In the genomic region with DNA sequence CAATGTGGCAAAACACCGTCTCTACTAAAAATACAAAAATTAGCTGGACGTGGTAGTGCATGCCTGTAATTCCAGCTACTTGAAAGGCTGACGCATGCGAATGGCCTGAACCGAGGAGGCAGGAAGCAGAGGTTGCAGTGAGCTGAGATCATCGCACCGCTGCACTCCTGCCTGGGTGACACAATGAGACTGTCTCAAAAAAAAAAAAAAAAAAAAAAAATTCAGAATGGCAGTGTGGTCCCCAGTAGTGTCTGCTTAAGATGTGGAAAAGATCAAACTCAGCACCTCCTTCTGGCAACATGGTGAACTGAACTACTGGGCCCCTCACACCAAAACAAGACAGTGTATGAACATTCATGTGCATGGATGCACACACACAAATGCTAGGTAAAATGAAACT, we compare ENCODE assay signal across 7 cellular contexts. TPM values are rescaled to one million over a fixed set of nuclear protein-coding genes. Genes with fewer than 3 reads are reported as not detected.
DNase-seq lines count a peak whose midpoint lies in the region; ATAC-seq and TF ChIP-seq lines count a peak whose summit lies in the region.

No MANE protein-coding gene starts in this region.

- TF ChIP-seq POLR2A in HCT116 (IDR thresholded peaks at IDR 0.05; ENCODE audit: borderline replicate concordance, extremely low read depth, insufficient read depth, insufficient read length) (no peak), GM18505 (IDR thresholded peaks at IDR 0.05; ENCODE audit: borderline replicate concordance, extremely low read depth, insufficient read depth, insufficient read length) (no peak)

- POLR2A ChIA-PET in HCT116 (lab: Charles Lee) = no interaction called here

- peak overlapping the region; percentile 58 for H3K27ac Mint-ChIP-seq in stimulated activated memory B cell treated with anti-CD40 and anti-IgM and Interleukin-4, amounts not matched to agents 10 μg/mL and 1 μg/mL and 100 μg/mL, for 72 hours

- H3K27me3 Mint-ChIP-seq in stimulated activated memory B cell treated with anti-CD40 and anti-IgM and Interleukin-4, amounts not matched to agents 10 μg/mL and 1 μg/mL and 100 μg/mL, for 72 hours = no peaks in the 10 kb centered on the region

- no peaks in the 10 kb centered on the region for H3K27me3 ChIP-seq in HCT116 (ENCODE audit: insufficient read depth, low read length)

- H3K9me3 ChIP-seq in HCT116 (ENCODE audit: control insufficient read depth in 1 of 2, insufficient read depth in 1 of 2, low read depth in 1 of 2, low read length in 2 of 2) = no peaks in the 10 kb centered on the region

- DNase-seq in HCT116 (ENCODE audit: low read depth, low spot score) = no peak
- DNase-seq in activated CD4-positive, alpha-beta T cell treated with anti-CD3 and anti-CD28 coated beads for 48 hours = peak; percentile 43
- DNase-seq in fibroblast of mammary gland (ENCODE audit: low read depth) = peak; percentile 55
- no peak for DNase-seq in NCI-H69 (lab: John Stamatoyannopoulos, UW)
- DNase-seq in SIG-M5 treated with dmso at 0.1 percent for 504 hours (lab: John Stamatoyannopoulos, UW; ENCODE audit: unreplicated experiment) = no peak

- RAD21 ChIA-PET in HCT116 (lab: Charles Lee; ENCODE audit: low non-redundant PET in 1 of 2, low total read pairs in 2 of 2, uncharacterized antibody in 2 of 2, unreplicated experiment in 2 of 2) = no interaction called here

- H3K4me1 ChIP-seq in HCT116 (ENCODE audit: control insufficient read depth in 1 of 2, insufficient read depth in 2 of 2, low read length in 2 of 2) = no peaks in the 10 kb centered on the region

- no TSS peak for BruUV-seq in HCT116 (replicated peaks; lab: Mats Ljungman, UMichigan)

- H3K9me2 ChIP-seq in HCT116 (ENCODE audit: insufficient read depth) = no peaks in the 10 kb centered on the region

- no peak overlapping the region for H3K9ac ChIP-seq in HCT116 (ENCODE audit: low read length)

- H3K36me3 ChIP-seq in HCT116 (ENCODE audit: control insufficient read depth in 1 of 2, insufficient read depth in 2 of 2, low read length in 2 of 2) = peaks cover 8 to 21% of the 10 kb centered on the region in 2 experiments; a peak in 2 of 4 replicates

- peaks cover 54% of the 10 kb centered on the region for H3K79me2 ChIP-seq in HCT116 (ENCODE audit: insufficient read depth, low read length)

- no peak overlapping the region for H2AFZ ChIP-seq in HCT116 (ENCODE audit: low read depth, low read length, poor library complexity, severe bottlenecking)

- no peak overlapping the region for H3K4me3 Mint-ChIP-seq in stimulated activated memory B cell treated with anti-CD40 and anti-IgM and Interleukin-4, amounts not matched to agents 10 μg/mL and 1 μg/mL and 100 μg/mL, for 72 hours

- CTCF ChIA-PET in HCT116 (lab: Charles Lee) = no interaction called here

- intact Hi-C loops in HCT116 (cut with micrococcal nuclease) = loop anchor here (2.0 to 10.0 kb wide), 2 partner anchors 134 to 1448 kb away; a partner anchor contains a TSS

- H3K4me3 ChIP-seq in HCT116 (replicated peaks in 1 of 2; ENCODE audit: low read depth in 1 of 2, low read length in 2 of 2) (no peak overlapping the region), fibroblast of mammary gland (ENCODE audit: control insufficient read depth, low read depth, low read length) (no peak overlapping the region)

- ATAC-seq in HCT116 = peak; percentile 53
- peak; percentile 36 for ATAC-seq in stimulated activated memory B cell treated with anti-CD40 and anti-IgM and Interleukin-4, amounts not matched to agents 10 μg/mL and 1 μg/mL and 100 μg/mL, for 72 hours
- no peak for ATAC-seq in GM18505 (IDR thresholded peaks at IDR 0.05; ENCODE audit: unreplicated experiment)

- no peaks in the 10 kb centered on the region for H3K9me3 Mint-ChIP-seq in stimulated activated memory B cell treated with anti-CD40 and anti-IgM and Interleukin-4, amounts not matched to agents 10 μg/mL and 1 μg/mL and 100 μg/mL, for 72 hours

- no peak overlapping the region for H3K4me2 ChIP-seq in HCT116 (ENCODE audit: low read length)

- no peak for TF ChIP-seq RAD21 in HCT116 (IDR thresholded peaks at IDR 0.05; ENCODE audit: low read depth)

- peaks cover 24% of the 10 kb centered on the region for H3K4me1 Mint-ChIP-seq in stimulated activated memory B cell treated with anti-CD40 and anti-IgM and Interleukin-4, amounts not matched to agents 10 μg/mL and 1 μg/mL and 100 μg/mL, for 72 hours

- H3K36me3 Mint-ChIP-seq in stimulated activated memory B cell treated with anti-CD40 and anti-IgM and Interleukin-4, amounts not matched to agents 10 μg/mL and 1 μg/mL and 100 μg/mL, for 72 hours = peaks cover 36% of the 10 kb centered on the region

- no peak overlapping the region for H3K27ac ChIP-seq in HCT116 (ENCODE audit: low read depth, low read length)

- H4K20me1 ChIP-seq in HCT116 (ENCODE audit: insufficient read depth) = no peaks in the 10 kb centered on the region

- TF ChIP-seq CTCF in HCT116 (IDR thresholded peaks at IDR 0.05 in 2 of 3, conservative IDR thresholded peaks at IDR 0.05 in 1 of 3; ENCODE audit: borderline replicate concordance in 1 of 3, insufficient read depth in 1 of 3, low read depth in 2 of 3, low read length in 2 of 3) (0 out of 6 replicates have a peak, but pooled peaks of 1 of the 3 experiments have one; percentile 14), fibroblast of mammary gland (conservative IDR thresholded peaks at IDR 0.05; ENCODE audit: control insufficient read depth, insufficient read depth, low read depth, low read length) (peak; percentile 16)

TF ChIP-seq in HCT116, 20 proteins besides CTCF, POLR2A, EP300 and RAD21:
- no peak for TF ChIP-seq SRF (IDR thresholded peaks at IDR 0.05; ENCODE audit: low read depth)
- TF ChIP-seq, protein P1, sequence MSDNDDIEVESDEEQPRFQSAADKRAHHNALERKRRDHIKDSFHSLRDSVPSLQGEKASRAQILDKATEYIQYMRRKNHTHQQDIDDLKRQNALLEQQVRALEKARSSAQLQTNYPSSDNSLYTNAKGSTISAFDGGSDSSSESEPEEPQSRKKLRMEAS (IDR thresholded peaks at IDR 0.05) = no peak
- no peak for TF ChIP-seq SP1 (IDR thresholded peaks at IDR 0.05; ENCODE audit: low read depth)
- no peak for TF ChIP-seq YY1 (IDR thresholded peaks at IDR 0.05; ENCODE audit: extremely low read depth, insufficient replicate concordance, low read depth, low read length)
- TF ChIP-seq POLR2AphosphoS5 (IDR thresholded peaks at IDR 0.05; ENCODE audit: low read depth, low read length) = no peak
- TF ChIP-seq, protein P2, sequence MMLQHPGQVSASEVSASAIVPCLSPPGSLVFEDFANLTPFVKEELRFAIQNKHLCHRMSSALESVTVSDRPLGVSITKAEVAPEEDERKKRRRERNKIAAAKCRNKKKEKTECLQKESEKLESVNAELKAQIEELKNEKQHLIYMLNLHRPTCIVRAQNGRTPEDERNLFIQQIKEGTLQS (IDR thresholded peaks at IDR 0.05) = no peak
- no peak for TF ChIP-seq TCF7L2 (IDR thresholded peaks at IDR 0.05; ENCODE audit: borderline replicate concordance, extremely low read depth, insufficient read depth, insufficient read length)
- TF ChIP-seq ZFX (IDR thresholded peaks at IDR 0.05) = no peak
- TF ChIP-seq, protein P3, sequence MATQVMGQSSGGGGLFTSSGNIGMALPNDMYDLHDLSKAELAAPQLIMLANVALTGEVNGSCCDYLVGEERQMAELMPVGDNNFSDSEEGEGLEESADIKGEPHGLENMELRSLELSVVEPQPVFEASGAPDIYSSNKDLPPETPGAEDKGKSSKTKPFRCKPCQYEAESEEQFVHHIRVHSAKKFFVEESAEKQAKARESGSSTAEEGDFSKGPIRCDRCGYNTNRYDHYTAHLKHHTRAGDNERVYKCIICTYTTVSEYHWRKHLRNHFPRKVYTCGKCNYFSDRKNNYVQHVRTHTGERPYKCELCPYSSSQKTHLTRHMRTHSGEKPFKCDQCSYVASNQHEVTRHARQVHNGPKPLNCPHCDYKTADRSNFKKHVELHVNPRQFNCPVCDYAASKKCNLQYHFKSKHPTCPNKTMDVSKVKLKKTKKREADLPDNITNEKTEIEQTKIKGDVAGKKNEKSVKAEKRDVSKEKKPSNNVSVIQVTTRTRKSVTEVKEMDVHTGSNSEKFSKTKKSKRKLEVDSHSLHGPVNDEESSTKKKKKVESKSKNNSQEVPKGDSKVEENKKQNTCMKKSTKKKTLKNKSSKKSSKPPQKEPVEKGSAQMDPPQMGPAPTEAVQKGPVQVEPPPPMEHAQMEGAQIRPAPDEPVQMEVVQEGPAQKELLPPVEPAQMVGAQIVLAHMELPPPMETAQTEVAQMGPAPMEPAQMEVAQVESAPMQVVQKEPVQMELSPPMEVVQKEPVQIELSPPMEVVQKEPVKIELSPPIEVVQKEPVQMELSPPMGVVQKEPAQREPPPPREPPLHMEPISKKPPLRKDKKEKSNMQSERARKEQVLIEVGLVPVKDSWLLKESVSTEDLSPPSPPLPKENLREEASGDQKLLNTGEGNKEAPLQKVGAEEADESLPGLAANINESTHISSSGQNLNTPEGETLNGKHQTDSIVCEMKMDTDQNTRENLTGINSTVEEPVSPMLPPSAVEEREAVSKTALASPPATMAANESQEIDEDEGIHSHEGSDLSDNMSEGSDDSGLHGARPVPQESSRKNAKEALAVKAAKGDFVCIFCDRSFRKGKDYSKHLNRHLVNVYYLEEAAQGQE (IDR thresholded peaks at IDR 0.05; ENCODE audit: low read depth) = no peak
- no peak for TF ChIP-seq ZNF274 (IDR thresholded peaks at IDR 0.05; ENCODE audit: low read depth, low read length)
- no peak for TF ChIP-seq EGR1 (IDR thresholded peaks at IDR 0.05; ENCODE audit: low read depth)
- TF ChIP-seq EZH2 (IDR thresholded peaks at IDR 0.05) = no peak
- TF ChIP-seq, protein P4, sequence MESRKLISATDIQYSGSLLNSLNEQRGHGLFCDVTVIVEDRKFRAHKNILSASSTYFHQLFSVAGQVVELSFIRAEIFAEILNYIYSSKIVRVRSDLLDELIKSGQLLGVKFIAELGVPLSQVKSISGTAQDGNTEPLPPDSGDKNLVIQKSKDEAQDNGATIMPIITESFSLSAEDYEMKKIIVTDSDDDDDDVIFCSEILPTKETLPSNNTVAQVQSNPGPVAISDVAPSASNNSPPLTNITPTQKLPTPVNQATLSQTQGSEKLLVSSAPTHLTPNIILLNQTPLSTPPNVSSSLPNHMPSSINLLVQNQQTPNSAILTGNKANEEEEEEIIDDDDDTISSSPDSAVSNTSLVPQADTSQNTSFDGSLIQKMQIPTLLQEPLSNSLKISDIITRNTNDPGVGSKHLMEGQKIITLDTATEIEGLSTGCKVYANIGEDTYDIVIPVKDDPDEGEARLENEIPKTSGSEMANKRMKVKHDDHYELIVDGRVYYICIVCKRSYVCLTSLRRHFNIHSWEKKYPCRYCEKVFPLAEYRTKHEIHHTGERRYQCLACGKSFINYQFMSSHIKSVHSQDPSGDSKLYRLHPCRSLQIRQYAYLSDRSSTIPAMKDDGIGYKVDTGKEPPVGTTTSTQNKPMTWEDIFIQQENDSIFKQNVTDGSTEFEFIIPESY (IDR thresholded peaks at IDR 0.05; ENCODE audit: extremely low read depth, insufficient replicate concordance, low read length) = no peak
- no peak for TF ChIP-seq CBX3 (IDR thresholded peaks at IDR 0.05; ENCODE audit: low read depth)
- TF ChIP-seq EZH2phosphoT487 (IDR thresholded peaks at IDR 0.05; ENCODE audit: borderline replicate concordance) = no peak

RNA-seq across cellular contexts. Expression of a gene that starts 32.2 kb away (rescaled TPM):
- total RNA-seq in HCT116 (2021; ENCODE audit: unreplicated experiment) = 164 TPM
- polyA plus RNA-seq in HCT116 (2012) = 118 and 150 TPM in 2 replicates

RNA-seq across cellular contexts. Expression of a gene that starts 59.4 kb away (rescaled TPM):
- total RNA-seq in HCT116 (2021; ENCODE audit: unreplicated experiment) = 0.27 TPM
- polyA plus RNA-seq in HCT116 (2012) = 0.09 and 0.14 TPM in 2 replicates

Comparison
In these comparisons a context has a peak if more than half of its experiments do, and no peak if none do; other contexts are left out.
1. DNase-seq: peak in activated CD4-positive, alpha-beta T cell treated with anti-CD3 and anti-CD28 coated beads for 48 hours (single experiment) and fibroblast of mammary gland (single experiment); none in HCT116 (single experiment), NCI-H69 (single experiment) and SIG-M5 treated with dmso at 0.1 percent for 504 hours (single experiment).